In genomic region chrX:14956813-14957212, GRCh38 we compare ENCODE assay signal across 19 cellular contexts.
DNase-seq lines count a peak whose midpoint lies in the region; ATAC-seq, FAIRE-seq and TF ChIP-seq lines count a peak whose summit lies in the region.
"Had no signal": no experiment of that assay in that cellular context is flagged by ENCODE, and none has a peak within 500 bp of the region (broad histone marks: within the 10 kb centered on the region; RNA-seq: fewer than 3 reads in every experiment).

No MANE protein-coding gene starts in this region.

- H3K4me2 ChIP-seq in Karpas-422 (ENCODE audit: low read depth, low read length, poor library complexity, severe bottlenecking), result no peak overlapping the region
- H3K4me2 ChIP-seq in neuronal stem cell (ENCODE audit: insufficient read depth, low read length, poor library complexity, severe bottlenecking), result no peak overlapping the region
- H3K4me2 ChIP-seq: BLaER1 had no signal

- H3K23ac ChIP-seq in neuronal stem cell (ENCODE audit: low read depth, low read length, poor library complexity), result no peak overlapping the region

- no peaks in the 10 kb centered on the region for H3K9me2 ChIP-seq in Karpas-422 (replicated peaks; ENCODE audit: insufficient read depth, low read length)

- DNase-seq in Karpas-422 (no peak), dermis blood vessel endothelial cell (peak; percentile 13), neuronal stem cell (ENCODE audit: low spot score) (no peak), D721Med (ENCODE audit: insufficient read length, low spot score) (no peak), Peyer's patch (no peak)
- DNase-seq: Caco-2; CD4-positive, CD25-positive, alpha-beta regulatory T cell; CD8-positive, alpha-beta T cell; DMS 273 treated with DMSO at 0.1 percent for 48 hours; DMS79; EL; GDM1; GOT3; HCEC 1CT had no signal

- H2BK5ac ChIP-seq in neuronal stem cell (ENCODE audit: low read length), result no peak overlapping the region

- no peak for TF ChIP-seq CTCF in D721Med (IDR thresholded peaks at IDR 0.05; ENCODE audit: insufficient read depth, missing control alignments)
- no peak for TF ChIP-seq CTCF in Peyer's patch (IDR thresholded peaks at IDR 0.05)

- no peak for ATAC-seq in HG03457 (IDR thresholded peaks at IDR 0.05; ENCODE audit: unreplicated experiment)
- ATAC-seq: CD8-positive, alpha-beta T cell had no signal

- no peak overlapping the region for H3K4ac ChIP-seq in neuronal stem cell (ENCODE audit: low read length)

- H4K91ac ChIP-seq in neuronal stem cell (ENCODE audit: low read depth, low read length, poor library complexity), result no peak overlapping the region

- H3K27ac ChIP-seq in Karpas-422 (ENCODE audit: low read length) (peak overlapping the region; percentile 28; the same call in 1 of the 2 replicates), neuronal stem cell (replicated peaks; ENCODE audit: low read length) (peak overlapping the region; percentile 56), Peyer's patch (no peak overlapping the region)
- H3K27ac ChIP-seq: BLaER1, C4-2B had no signal

- H3K27me3 ChIP-seq in Karpas-422 (ENCODE audit: low read length) (no peaks in the 10 kb centered on the region), neuronal stem cell (ENCODE audit: control insufficient read depth in 3 of 3, insufficient read depth in 3 of 3, low read depth in 1 of 3, low read length in 3 of 3) (no peaks in the 10 kb centered on the region), Peyer's patch (no peaks in the 10 kb centered on the region)

- no peak overlapping the region for H4K8ac ChIP-seq in neuronal stem cell (ENCODE audit: low read depth, low read length)

- H2BK12ac ChIP-seq in neuronal stem cell (ENCODE audit: low read length), result no peak overlapping the region

- H4K20me1 ChIP-seq in Karpas-422 (ENCODE audit: insufficient read depth, low read depth, low read length), result no peaks in the 10 kb centered on the region
- H4K20me1 ChIP-seq: BLaER1 had no signal

- H3K18ac ChIP-seq in neuronal stem cell (ENCODE audit: low read length), result no peak overlapping the region

- no CpG with 5 or more reads among the region's 1 CpG for WGBS in neuronal stem cell (ENCODE audit: extremely low coverage in 2 of 2, insufficient read length in 2 of 2, insufficient replicate concordance in 1 of 2), 2 donors

- no peak for TF ChIP-seq POLR2A in Peyer's patch (IDR thresholded peaks at IDR 0.05)

- H3K9ac ChIP-seq in Karpas-422 (ENCODE audit: low read length), result no peak overlapping the region
- H3K9ac ChIP-seq in neuronal stem cell (ENCODE audit: low read depth, low read length, poor library complexity), result no peak overlapping the region
- H3K9ac ChIP-seq: BLaER1 had no signal

- H2BK15ac ChIP-seq in neuronal stem cell (ENCODE audit: low read length), result no peak overlapping the region

- H3K36me3 ChIP-seq in Karpas-422 (ENCODE audit: insufficient read depth, low read length) (no peaks in the 10 kb centered on the region), neuronal stem cell (replicated peaks in 1 of 2; ENCODE audit: control insufficient read depth in 2 of 2, insufficient read depth in 2 of 2, low read length in 2 of 2) (no peaks in the 10 kb centered on the region), Peyer's patch (no peaks in the 10 kb centered on the region)
- H3K36me3 ChIP-seq: BLaER1 had no signal

- H2AK5ac ChIP-seq in neuronal stem cell (ENCODE audit: low read depth, low read length), result no peak overlapping the region

- H3K9me3 ChIP-seq in Karpas-422 (ENCODE audit: low read length), result 0 out of 2 replicates have a peak, but pooled peaks cover 6% of the 10 kb centered on the region
- no peaks in the 10 kb centered on the region for H3K9me3 ChIP-seq in neuronal stem cell (replicated peaks in 1 of 2; ENCODE audit: control insufficient read depth in 2 of 2, insufficient read depth in 1 of 2, low read depth in 1 of 2, low read length in 2 of 2)
- H3K9me3 ChIP-seq in Peyer's patch, result no peaks in the 10 kb centered on the region
- H3K9me3 ChIP-seq: Caco-2 had no signal

- H3K79me1 ChIP-seq in neuronal stem cell (ENCODE audit: low read depth, low read length), result no peaks in the 10 kb centered on the region

- H3K79me2 ChIP-seq in Karpas-422 (ENCODE audit: low read length), result no peaks in the 10 kb centered on the region

- FAIRE-seq in D721Med (lab: Jason Lieb, UNC), result no peak
- FAIRE-seq: GM12891, H54 had no signal

- peak overlapping the region; percentile 61 for H2AFZ ChIP-seq in Karpas-422 (ENCODE audit: low read length)
- no peak overlapping the region for H2AFZ ChIP-seq in neuronal stem cell (ENCODE audit: low read length)

- H3K4me3 ChIP-seq in Karpas-422 (ENCODE audit: low read length) (no peak overlapping the region), neuronal stem cell (ENCODE audit: low read length in 2 of 2) (no peak overlapping the region), Peyer's patch (no peak overlapping the region)
- H3K4me3 ChIP-seq: BLaER1 had no signal

- H3K14ac ChIP-seq in neuronal stem cell (ENCODE audit: low read length), result no peak overlapping the region

- H2BK120ac ChIP-seq in neuronal stem cell (ENCODE audit: low read depth, low read length), result no peak overlapping the region

- H3K4me1 ChIP-seq in Karpas-422 (ENCODE audit: low read length) (peaks cover 25% of the 10 kb centered on the region), neuronal stem cell (ENCODE audit: control insufficient read depth in 2 of 2, insufficient read depth in 1 of 2, low read depth in 1 of 2, low read length in 2 of 2) (peaks cover 0 to 2% of the 10 kb centered on the region in 2 donors), Peyer's patch (no peaks in the 10 kb centered on the region)
- H3K4me1 ChIP-seq: BLaER1, Caco-2 had no signal

Comparison
In these comparisons a context has a peak if more than half of its experiments do, and no peak if none do; other contexts are left out.
1. H3K27ac ChIP-seq: peak in Karpas-422 (single experiment) and neuronal stem cell (single experiment); none in Peyer's patch (0 of 4).